In the genomic region with DNA sequence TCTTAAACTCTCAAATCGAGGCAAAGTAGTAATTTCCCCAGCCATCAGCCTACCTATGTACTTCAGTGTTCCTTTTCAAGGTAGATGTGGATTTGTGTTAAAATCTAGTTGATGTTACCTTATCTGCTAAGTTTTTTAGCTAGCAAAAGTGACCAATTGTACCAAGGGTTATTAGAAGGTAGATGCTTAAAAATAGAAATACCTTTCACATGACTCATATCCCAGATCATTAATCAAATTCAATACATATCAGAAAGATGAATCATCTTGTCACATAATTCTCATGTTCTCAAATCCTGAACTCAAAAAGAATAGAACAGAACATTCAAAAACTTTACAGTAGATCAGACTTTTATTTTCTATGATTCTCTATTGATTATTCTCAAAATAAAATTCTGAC, we compare ENCODE assay signal across 14 cellular contexts. TPM values are rescaled to one million over a fixed set of nuclear protein-coding genes. Genes with fewer than 3 reads are reported as not detected.
DNase-seq lines count a peak whose midpoint lies in the region; ATAC-seq, FAIRE-seq and TF ChIP-seq lines count a peak whose summit lies in the region.
"Had no signal": no experiment of that assay in that cellular context is flagged by ENCODE, and none has a peak within 500 bp of the region (broad histone marks: within the 10 kb centered on the region; RNA-seq: fewer than 3 reads in every experiment).

No MANE protein-coding gene starts in this region.

- no peak for TF ChIP-seq POLR2A in erythroblast (IDR thresholded peaks at IDR 0.05; ENCODE audit: low read length)
- no peak for TF ChIP-seq POLR2A in GM18505 (IDR thresholded peaks at IDR 0.05; ENCODE audit: borderline replicate concordance, extremely low read depth, insufficient read depth, insufficient read length)

- TF ChIP-seq CTCF in bronchial epithelial cell (IDR thresholded peaks at IDR 0.05; ENCODE audit: insufficient read depth, low read length, severe bottlenecking) (no peak), kidney epithelial cell (IDR thresholded peaks at IDR 0.05; ENCODE audit: insufficient read depth, low read length, poor library complexity, severe bottlenecking) (no peak)

- H3K27me3 Mint-ChIP-seq in activated naive CD4-positive, alpha-beta T cell treated with anti-CD3 and anti-CD28 coated beads for 36 hours (ENCODE audit: low read depth): peaks cover 7% of the 10 kb centered on the region
- H3K27me3 Mint-ChIP-seq in activated CD4-positive, alpha-beta T cell treated with anti-CD3 and anti-CD28 coated beads for 36 hours: peaks cover 2% of the 10 kb centered on the region

- H3K36me3 ChIP-seq in bronchial epithelial cell (ENCODE audit: control insufficient read depth, insufficient read depth, low read length) (no peaks in the 10 kb centered on the region), kidney epithelial cell (ENCODE audit: control insufficient read depth, insufficient read depth, low read length) (no peaks in the 10 kb centered on the region)

- POLR2A ChIA-PET in activated CD4-positive, alpha-beta T cell treated with anti-CD3 and anti-CD28 coated beads for 36 hours (lab: Charles Lee): no interaction called here

- H3K4me3 Mint-ChIP-seq in activated naive CD4-positive, alpha-beta T cell treated with anti-CD3 and anti-CD28 coated beads for 36 hours: no peak overlapping the region
- no peak overlapping the region for H3K4me3 Mint-ChIP-seq in activated CD4-positive, alpha-beta T cell treated with anti-CD3 and anti-CD28 coated beads for 36 hours

- no peak overlapping the region for H3K27ac Mint-ChIP-seq in activated naive CD4-positive, alpha-beta T cell treated with anti-CD3 and anti-CD28 coated beads for 36 hours
- no peak overlapping the region for H3K27ac Mint-ChIP-seq in activated CD4-positive, alpha-beta T cell treated with anti-CD3 and anti-CD28 coated beads for 36 hours
- H3K27ac Mint-ChIP-seq: activated naive CD4-positive, alpha-beta T cell treated with anti-CD3 and anti-CD28 coated beads, Interleukin-2, amount 50 U/mL, for 72 hours had no signal

- intact Hi-C loops in activated naive CD4-positive, alpha-beta T cell treated with anti-CD3 and anti-CD28 coated beads for 36 hours (cut with micrococcal nuclease): no loop called here
- intact Hi-C loops in activated CD4-positive, alpha-beta T cell treated with anti-CD3 and anti-CD28 coated beads for 36 hours (cut with DNase I, micrococcal nuclease): no loop called here

- no peaks in the 10 kb centered on the region for H3K36me3 Mint-ChIP-seq in activated naive CD4-positive, alpha-beta T cell treated with anti-CD3 and anti-CD28 coated beads for 36 hours (ENCODE audit: low read depth)
- H3K36me3 Mint-ChIP-seq in activated CD4-positive, alpha-beta T cell treated with anti-CD3 and anti-CD28 coated beads for 36 hours (ENCODE audit: low read depth): no peaks in the 10 kb centered on the region

- ATAC-seq in activated CD4-positive, alpha-beta T cell treated with anti-CD3 and anti-CD28 coated beads for 36 hours: no peak
- ATAC-seq in GM18505 (IDR thresholded peaks at IDR 0.05; ENCODE audit: unreplicated experiment): no peak
- ATAC-seq: activated naive CD4-positive, alpha-beta T cell treated with anti-CD3 and anti-CD28 coated beads, Interleukin-2, amount 50 U/mL, for 72 hours had no signal

- CTCF ChIA-PET in activated naive CD4-positive, alpha-beta T cell treated with anti-CD3 and anti-CD28 coated beads for 36 hours (lab: Charles Lee): no interaction called here
- CTCF ChIA-PET in activated CD4-positive, alpha-beta T cell treated with anti-CD3 and anti-CD28 coated beads for 36 hours (lab: Charles Lee): interaction anchor here (0.6 kb wide), 1 partner anchor 13 kb away, joined by 3 read pairs; no protein-coding TSS in a partner anchor

- DNase-seq in COLO829 (ENCODE audit: low spot score): peak; percentile 29
- peak; percentile 54 for DNase-seq in NCI-H226
- DNase-seq in bronchial epithelial cell (ENCODE audit: low read depth): peak; percentile 73
- DNase-seq in kidney epithelial cell (ENCODE audit: low read depth): peak; percentile 34
- DNase-seq in activated naive CD4-positive, alpha-beta T cell treated with anti-CD3 and anti-CD28 coated beads for 36 hours: no peak
- no peak for DNase-seq in activated CD4-positive, alpha-beta T cell treated with anti-CD3 and anti-CD28 coated beads for 36 hours
- no peak for DNase-seq in erythroblast (lab: John Stamatoyannopoulos, UW)
- DNase-seq: activated T-cell treated with anti-CD3 and anti-CD28 coated beads for 4 hours, AML-193, NCI-H1092 treated with DMSO at 0.1 percent for 48 hours, posterior cingulate gyrus had no signal

- no peak overlapping the region for H3K4me3 ChIP-seq in bronchial epithelial cell (ENCODE audit: low read depth, low read length)
- no peak overlapping the region for H3K4me3 ChIP-seq in kidney epithelial cell (ENCODE audit: low read depth, low read length)

- peaks cover 8% of the 10 kb centered on the region for H3K4me1 Mint-ChIP-seq in activated naive CD4-positive, alpha-beta T cell treated with anti-CD3 and anti-CD28 coated beads for 36 hours (ENCODE audit: low read depth)
- H3K4me1 Mint-ChIP-seq in activated CD4-positive, alpha-beta T cell treated with anti-CD3 and anti-CD28 coated beads for 36 hours: peaks cover 8% of the 10 kb centered on the region

- no peaks in the 10 kb centered on the region for H3K27me3 ChIP-seq in bronchial epithelial cell (ENCODE audit: control insufficient read depth, insufficient read depth, low read length)
- H3K27me3 ChIP-seq in kidney epithelial cell (ENCODE audit: control insufficient read depth, insufficient read depth, low read length): no peaks in the 10 kb centered on the region

- no peak for FAIRE-seq in bronchial epithelial cell (lab: Jason Lieb, UNC)

- H3K9me3 Mint-ChIP-seq in activated naive CD4-positive, alpha-beta T cell treated with anti-CD3 and anti-CD28 coated beads for 36 hours: no peaks in the 10 kb centered on the region
- H3K9me3 Mint-ChIP-seq in activated CD4-positive, alpha-beta T cell treated with anti-CD3 and anti-CD28 coated beads for 36 hours (ENCODE audit: low read depth): no peaks in the 10 kb centered on the region
- H3K9me3 Mint-ChIP-seq: activated naive CD4-positive, alpha-beta T cell treated with anti-CD3 and anti-CD28 coated beads, Interleukin-2, amount 50 U/mL, for 72 hours had no signal

RNA-seq across cellular contexts. Expression of gene ENAM, which starts 3.5 kb away (rescaled TPM):
- not detected in 2 replicates for total RNA-seq in bronchial epithelial cell
- total RNA-seq in kidney epithelial cell: under 0.01 and 0.21 TPM in 2 replicates
- not detected for total RNA-seq in activated naive CD4-positive, alpha-beta T cell treated with anti-CD3 and anti-CD28 coated beads for 36 hours
- total RNA-seq in activated CD4-positive, alpha-beta T cell treated with anti-CD3 and anti-CD28 coated beads for 36 hours: not detected
- total RNA-seq: activated naive CD4-positive, alpha-beta T cell treated with anti-CD3 and anti-CD28 coated beads, Interleukin-2, amount 50 U/mL, for 72 hours; temporal lobe had no signal

RNA-seq across cellular contexts. Expression of gene JCHAIN, which starts 34.3 kb away (rescaled TPM):
- total RNA-seq in bronchial epithelial cell (not detected in 2 replicates), kidney epithelial cell (not detected in 2 replicates)
- total RNA-seq in activated naive CD4-positive, alpha-beta T cell treated with anti-CD3 and anti-CD28 coated beads for 36 hours: not detected
- total RNA-seq in activated CD4-positive, alpha-beta T cell treated with anti-CD3 and anti-CD28 coated beads for 36 hours: not detected
- total RNA-seq: temporal lobe had no signal

RNA-seq across cellular contexts. Expression of gene AMBN, which starts 40.0 kb away (rescaled TPM):
- total RNA-seq in bronchial epithelial cell (not detected in 2 replicates), kidney epithelial cell (not detected in 2 replicates)
- not detected for total RNA-seq in activated naive CD4-positive, alpha-beta T cell treated with anti-CD3 and anti-CD28 coated beads for 36 hours
- not detected for total RNA-seq in activated CD4-positive, alpha-beta T cell treated with anti-CD3 and anti-CD28 coated beads for 36 hours
- total RNA-seq: activated naive CD4-positive, alpha-beta T cell treated with anti-CD3 and anti-CD28 coated beads, Interleukin-2, amount 50 U/mL, for 72 hours had no signal

RNA-seq across cellular contexts. Expression of gene UTP3, which starts 56.3 kb away (rescaled TPM):
- total RNA-seq in bronchial epithelial cell (15.0 and 18.2 TPM in 2 replicates), kidney epithelial cell (24.5 and 25.3 TPM in 2 replicates)
- 10 to 100 TPM; 18.7 to 20.0 TPM for total RNA-seq in activated naive CD4-positive, alpha-beta T cell treated with anti-CD3 and anti-CD28 coated beads for 36 hours
- total RNA-seq in activated CD4-positive, alpha-beta T cell treated with anti-CD3 and anti-CD28 coated beads for 36 hours: 10 to 100 TPM; 32.6 to 34.3 TPM

Comparison
In these comparisons a context has a peak if more than half of its experiments do, and no peak if none do; other contexts are left out.
1. DNase-seq: peak in COLO829 (single experiment), NCI-H226 (single experiment), bronchial epithelial cell (single experiment) and kidney epithelial cell (single experiment); none in activated naive CD4-positive, alpha-beta T cell treated with anti-CD3 and anti-CD28 coated beads for 36 hours (single experiment), activated CD4-positive, alpha-beta T cell treated with anti-CD3 and anti-CD28 coated beads for 36 hours (single experiment) and erythroblast (0 of 2).